In the genomic region with DNA sequence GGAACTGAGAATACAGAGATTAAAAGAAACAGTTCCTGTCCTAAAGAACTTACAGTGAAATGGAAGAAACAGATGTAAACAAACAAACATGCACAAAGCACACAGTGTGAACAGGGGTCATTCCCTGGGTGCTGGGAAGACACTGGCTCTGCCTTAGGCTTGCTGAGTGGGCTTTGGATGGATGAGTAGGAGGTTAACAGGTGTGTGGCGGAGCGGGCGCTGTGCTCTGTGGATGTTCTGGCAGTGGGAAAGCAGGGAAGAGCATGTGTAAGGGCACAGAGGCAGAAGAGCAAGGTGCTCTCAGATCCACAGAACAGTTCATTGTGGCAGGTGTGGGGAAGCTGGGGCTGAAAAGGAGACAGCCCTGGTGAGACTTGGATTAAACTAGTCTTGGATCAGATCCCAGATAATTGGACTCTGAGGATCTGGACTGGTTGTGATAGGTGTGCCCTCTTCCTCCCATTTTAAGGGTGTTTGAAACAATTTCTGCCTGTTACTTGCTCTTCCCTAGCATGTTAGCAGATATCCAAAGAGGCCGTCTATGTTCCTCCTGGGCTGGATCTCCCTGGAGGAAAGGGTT, we compare ENCODE assay signal across 1 cellular context.
TF ChIP-seq lines count a peak whose summit lies in the region.

No MANE protein-coding gene starts in this region.

TF ChIP-seq in IMR-90, 13 proteins besides CTCF, POLR2A, EP300 and RAD21:
- TF ChIP-seq FOS (IDR thresholded peaks at IDR 0.05; ENCODE audit: low read depth, low read length) (no peak), SMC3 (IDR thresholded peaks at IDR 0.05; ENCODE audit: low read depth, low read length) (no peak), MXI1 (IDR thresholded peaks at IDR 0.05; ENCODE audit: borderline replicate concordance, low read depth, low read length) (no peak), CHD1 (IDR thresholded peaks at IDR 0.05; ENCODE audit: low read depth, low read length) (no peak), BHLHE40 (IDR thresholded peaks at IDR 0.05; ENCODE audit: low read depth, low read length) (no peak)
- TF ChIP-seq, protein P1, sequence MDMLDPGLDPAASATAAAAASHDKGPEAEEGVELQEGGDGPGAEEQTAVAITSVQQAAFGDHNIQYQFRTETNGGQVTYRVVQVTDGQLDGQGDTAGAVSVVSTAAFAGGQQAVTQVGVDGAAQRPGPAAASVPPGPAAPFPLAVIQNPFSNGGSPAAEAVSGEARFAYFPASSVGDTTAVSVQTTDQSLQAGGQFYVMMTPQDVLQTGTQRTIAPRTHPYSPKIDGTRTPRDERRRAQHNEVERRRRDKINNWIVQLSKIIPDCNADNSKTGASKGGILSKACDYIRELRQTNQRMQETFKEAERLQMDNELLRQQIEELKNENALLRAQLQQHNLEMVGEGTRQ (IDR thresholded peaks at IDR 0.05; ENCODE audit: low read depth, low read length) = no peak
